8 cellular contexts compared by ENCODE assay signal in genomic region chr1:145996433-145997155, GRCh38. TPM values are rescaled to one million over a fixed set of nuclear protein-coding genes. Genes with fewer than 3 reads are reported as not detected.
DNase-seq lines count a peak whose midpoint lies in the region; ATAC-seq lines count a peak whose summit lies in the region.

Gene TXNIP (minus strand): TSS chr1:145996579. CDS start chr1:145996266, 313 bp downstream.

- DNase-seq in C1 segment of cervical spinal cord (lab: John Stamatoyannopoulos, UW): peak; percentile 90 to 100 (median 98)
- peak; percentile 99 for DNase-seq in NCI-H774 (lab: John Stamatoyannopoulos, UW)
- DNase-seq in activated CD4-positive, alpha-beta T cell treated with anti-CD3 and anti-CD28 coated beads, Interleukin-2, amount 50 U/mL, for 24 hours (ENCODE audit: low read depth in 1 of 2, low spot score in 1 of 2): peak; percentile 76 to 93
- DNase-seq in dedifferentiated amniotic fluid mesenchymal stem cell (ENCODE audit: extremely low spot score): peak; percentile 98
- DNase-seq in left colon: peak; percentile 97 to 100
- peak; percentile 80 to 83 for DNase-seq in stimulated activated CD4-positive, alpha-beta T cell treated with anti-CD3 and anti-CD28 coated beads, Interleukin-1b, Interleukin-23, amount 100 ng/mL, for 4 hours (ENCODE audit: low read depth in 2 of 2)

- ATAC-seq in GM19372 (IDR thresholded peaks at IDR 0.05; ENCODE audit: low read depth, unreplicated experiment) (peak; percentile 94), HG03565 (IDR thresholded peaks at IDR 0.05; ENCODE audit: unreplicated experiment) (peak; percentile 87), left colon (peak; percentile 83)

- intact Hi-C loops in left colon (cut with DNase I, micrococcal nuclease): no loop called here

RNA-seq across cellular contexts. Expression of gene TXNIP, which starts in this region (rescaled TPM):
- 100 to 1,000 TPM; 550 to 720 TPM for total RNA-seq in left colon

Comparison
In these comparisons a context has a peak if more than half of its experiments do, and no peak if none do; other contexts are left out.
1. Peak in every context shown above with its lines: DNase-seq and ATAC-seq.